ENCODE assay signal across 34 cellular contexts in genomic region chr11:64910451-64911093, GRCh38. TPM values are rescaled to one million over a fixed set of nuclear protein-coding genes. Genes with fewer than 3 reads are reported as not detected.
"Had no signal": no experiment of that assay in that cellular context is flagged by ENCODE, and none has a peak within 500 bp of the region (broad histone marks: within the 10 kb centered on the region; RNA-seq: fewer than 3 reads in every experiment).

No MANE protein-coding gene starts in this region.

- H3K4me3 Mint-ChIP-seq: activated CD4-positive, alpha-beta T cell treated with anti-CD3 and anti-CD28 coated beads for 36 hours; activated CD4-positive, alpha-beta T cell treated with anti-CD3 and anti-CD28 coated beads, Interleukin-2, amount 10 ng/mL, durations not matched to agents 24 days and 14 days; activated CD8-positive, alpha-beta T cell treated with anti-CD3 and anti-CD28 coated beads for 36 hours; activated naive CD4-positive, alpha-beta T cell treated with anti-CD3 and anti-CD28 coated beads for 36 hours; activated naive CD8-positive, alpha-beta T cell; activated T-cell treated with anti-CD3 and anti-CD28 coated beads, Interleukin-2, amount 50 U/mL, for 4 hours; activated T-helper 17 cell treated with anti-CD3 and anti-CD28 coated beads, Interleukin-2, amount 50 U/mL, for 72 hours; central memory CD8-positive, alpha-beta T cell; dendritic cell treated with granulocyte-macrophage colony-stimulating factor and Interleukin-4, amounts not matched to agents 40 ng/mL and 50 ng/mL, for 4 days; endodermal cell; T-cell; T-helper 1 cell treated with Interleukin-12 subunit alpha and Interleukin-12 subunit beta and Interleukin-4 antibody, amounts not matched to agents 30 μg/mL and 1 μg/mL, for 36 hours had no signal

- H3K4me1 ChIP-seq: foreskin keratinocyte had no signal

- H3K4me3 ChIP-seq: coronary artery, dorsolateral prefrontal cortex, esophagus muscularis mucosa, gastrocnemius medialis, heart left ventricle had no signal

- ATAC-seq: activated CD4-positive, alpha-beta T cell treated with anti-CD3 and anti-CD28 coated beads for 36 hours; activated CD8-positive, alpha-beta T cell treated with anti-CD3 and anti-CD28 coated beads for 36 hours; activated T-cell treated with anti-CD3 and anti-CD28 coated beads, Interleukin-2, amount 50 U/mL, for 4 hours; activated T-helper 17 cell treated with anti-CD3 and anti-CD28 coated beads, Interleukin-2, amount 50 U/mL, for 72 hours; foreskin keratinocyte; gastrocnemius medialis; heart left ventricle; T-cell had no signal

- H3K27me3 ChIP-seq: brain microvascular endothelial cell, dorsolateral prefrontal cortex, esophagus muscularis mucosa, foreskin keratinocyte, gastrocnemius medialis, heart left ventricle had no signal

- H3K27ac Mint-ChIP-seq: activated CD4-positive, alpha-beta T cell treated with anti-CD3 and anti-CD28 coated beads for 36 hours; activated CD4-positive, alpha-beta T cell treated with anti-CD3 and anti-CD28 coated beads, Interleukin-2, amount 10 ng/mL, durations not matched to agents 24 days and 14 days; activated CD8-positive, alpha-beta T cell treated with anti-CD3 and anti-CD28 coated beads for 36 hours; activated naive CD8-positive, alpha-beta T cell; activated T-helper 17 cell treated with anti-CD3 and anti-CD28 coated beads, Interleukin-2, amount 50 U/mL, for 72 hours; dendritic cell treated with granulocyte-macrophage colony-stimulating factor and Interleukin-4, amounts not matched to agents 40 ng/mL and 50 ng/mL, for 4 days; endodermal cell; T-cell; T-helper 1 cell treated with Interleukin-12 subunit alpha and Interleukin-12 subunit beta and Interleukin-4 antibody, amounts not matched to agents 30 μg/mL and 1 μg/mL, for 36 hours had no signal

- H3K9me3 ChIP-seq: esophagus muscularis mucosa, gastrocnemius medialis, heart left ventricle had no signal

- FAIRE-seq: astrocyte, bronchial epithelial cell had no signal

- DNase-seq: activated CD4-positive, alpha-beta T cell treated with anti-CD3 and anti-CD28 coated beads for 36 hours; activated CD4-positive, alpha-beta T cell treated with anti-CD3 and anti-CD28 coated beads, Interleukin-2, amount 10 ng/mL, durations not matched to agents 24 days and 14 days; activated CD4-positive, alpha-beta T cell treated with anti-CD3 and anti-CD28 coated beads, Interleukin-2, amount 50 U/mL, for 48 hours; activated CD4-positive, CD25-positive, alpha-beta regulatory T cell; activated CD4-positive, CD25-positive, alpha-beta regulatory T cell treated with anti-CD3 and anti-CD28 coated beads, Interleukin-2, amount 50 U/mL, for 72 hours; activated CD8-positive, alpha-beta memory T cell treated with anti-CD3 and anti-CD28 coated beads for 24 hours; activated CD8-positive, alpha-beta T cell treated with anti-CD3 and anti-CD28 coated beads for 36 hours; activated effector memory CD4-positive, alpha-beta T cell treated with anti-CD3 and anti-CD28 coated beads, Interleukin-2, amount 50 U/mL, for 16 hours; activated naive CD4-positive, alpha-beta T cell treated with anti-CD3 and anti-CD28 coated beads for 36 hours; activated T-cell treated with anti-CD3 and anti-CD28 coated beads, Interleukin-2, amount 50 U/mL, for 4 hours; amniotic stem cell; anterior cingulate cortex; brain microvascular endothelial cell; dorsolateral prefrontal cortex; effector memory CD4-positive, alpha-beta T cell; endodermal cell; erythroblast; foreskin keratinocyte; gastrocnemius medialis; glutamatergic neuron; heart left ventricle; SW 1271; T-cell had no signal

- H3K27me3 Mint-ChIP-seq: activated CD4-positive, alpha-beta T cell treated with anti-CD3 and anti-CD28 coated beads for 36 hours; activated CD4-positive, alpha-beta T cell treated with anti-CD3 and anti-CD28 coated beads, Interleukin-2, amount 10 ng/mL, durations not matched to agents 24 days and 14 days; activated CD8-positive, alpha-beta T cell treated with anti-CD3 and anti-CD28 coated beads for 36 hours; activated naive CD8-positive, alpha-beta T cell; activated T-helper 17 cell treated with anti-CD3 and anti-CD28 coated beads, Interleukin-2, amount 50 U/mL, for 72 hours; central memory CD8-positive, alpha-beta T cell; dendritic cell treated with granulocyte-macrophage colony-stimulating factor and Interleukin-4, amounts not matched to agents 40 ng/mL and 50 ng/mL, for 4 days; T-cell had no signal

- H3K27ac ChIP-seq: brain microvascular endothelial cell, coronary artery, dorsolateral prefrontal cortex, esophagus muscularis mucosa, foreskin keratinocyte, gastrocnemius medialis, heart left ventricle had no signal

- H3K4me1 Mint-ChIP-seq: activated CD4-positive, alpha-beta T cell treated with anti-CD3 and anti-CD28 coated beads for 36 hours; activated T-helper 17 cell treated with anti-CD3 and anti-CD28 coated beads, Interleukin-2, amount 50 U/mL, for 72 hours; endodermal cell had no signal

- H3K9me3 Mint-ChIP-seq: activated CD4-positive, alpha-beta T cell treated with anti-CD3 and anti-CD28 coated beads, Interleukin-2, amount 10 ng/mL, durations not matched to agents 24 days and 14 days; activated CD8-positive, alpha-beta T cell treated with anti-CD3 and anti-CD28 coated beads for 36 hours; activated naive CD4-positive, alpha-beta T cell treated with anti-CD3 and anti-CD28 coated beads for 36 hours; activated T-cell treated with anti-CD3 and anti-CD28 coated beads, Interleukin-2, amount 50 U/mL, for 4 hours; activated T-helper 17 cell treated with anti-CD3 and anti-CD28 coated beads, Interleukin-2, amount 50 U/mL, for 72 hours; central memory CD8-positive, alpha-beta T cell; dendritic cell treated with granulocyte-macrophage colony-stimulating factor and Interleukin-4, amounts not matched to agents 40 ng/mL and 50 ng/mL, for 4 days; endodermal cell; T-cell; T-helper 1 cell treated with Interleukin-12 subunit alpha and Interleukin-12 subunit beta and Interleukin-4 antibody, amounts not matched to agents 30 μg/mL and 1 μg/mL, for 36 hours had no signal

RNA-seq across cellular contexts. Expression of gene GPHA2, which starts 25.1 kb away (rescaled TPM):
- total RNA-seq: activated CD4-positive, alpha-beta T cell treated with anti-CD3 and anti-CD28 coated beads, Interleukin-2, amount 10 ng/mL, durations not matched to agents 24 days and 14 days; activated CD8-positive, alpha-beta T cell treated with anti-CD3 and anti-CD28 coated beads for 36 hours; activated naive CD4-positive, alpha-beta T cell treated with anti-CD3 and anti-CD28 coated beads for 36 hours; activated T-cell treated with anti-CD3 and anti-CD28 coated beads, Interleukin-2, amount 50 U/mL, for 4 hours; astrocyte; bronchial epithelial cell; cardiac septum; cerebellum; esophagus muscularis mucosa; foreskin keratinocyte; gastrocnemius medialis had no signal
- polyA plus RNA-seq: heart left ventricle had no signal
